In genomic region chr12:6333566-6333965, GRCh38 we compare ENCODE assay signal across 9 cellular contexts. TPM values are rescaled to one million over a fixed set of nuclear protein-coding genes. Genes with fewer than 3 reads are reported as not detected.
A peak's percentile ranks its signal among the peaks of the same experiment; 100 is the strongest.
DNase-seq lines count a peak whose midpoint lies in the region; ATAC-seq and TF ChIP-seq lines count a peak whose summit lies in the region.
"Had no signal": no experiment of that assay in that cellular context is flagged by ENCODE, and none has a peak within 500 bp of the region (broad histone marks: within the 10 kb centered on the region; RNA-seq: fewer than 3 reads in every experiment).

No MANE protein-coding gene starts in this region.

- peak overlapping the region; percentile 100 for H3K27ac ChIP-seq in PC-3 (ENCODE audit: low read length)
- H3K27ac ChIP-seq in colonic mucosa, result peak overlapping the region; percentile 99
- peak overlapping the region; percentile 97 for H3K27ac ChIP-seq in neutrophil
- peak overlapping the region in 1 of 2 donors; percentile 98 for H3K27ac ChIP-seq in coronary artery

- POLR2A ChIA-PET in PC-3 (lab: Charles Lee; ENCODE audit: unreplicated experiment), result no interaction called here

- peaks cover 5% of the 10 kb centered on the region for H3F3A ChIP-seq in PC-3 (ENCODE audit: low read length, unreplicated experiment)

- H3K36me3 ChIP-seq in PC-3 (ENCODE audit: low read depth, low read length), result peaks cover 40% of the 10 kb centered on the region
- H3K36me3 ChIP-seq in colonic mucosa, result peaks cover 43% of the 10 kb centered on the region
- H3K36me3 ChIP-seq in neutrophil, result peaks cover 83% of the 10 kb centered on the region

- H3K9ac ChIP-seq in PC-3 (ENCODE audit: low read length) (0 out of 2 replicates have a peak overlapping the region, but pooled peaks have one; percentile 12), colonic mucosa (ENCODE audit: low read depth in 2 of 2, low read length in 2 of 2) (peak overlapping the region in 1 of 2 donors; percentile 100)

- no peak for TF ChIP-seq CTCF in AG10803 (conservative IDR thresholded peaks at IDR 0.05; ENCODE audit: low read length)
- no peak for TF ChIP-seq CTCF in PC-3 (conservative IDR thresholded peaks at IDR 0.05; ENCODE audit: low read depth, low read length)
- TF ChIP-seq CTCF in colonic mucosa (IDR thresholded peaks at IDR 0.05), result no peak
- no peak for TF ChIP-seq CTCF in neutrophil (IDR thresholded peaks at IDR 0.05)
- no peak for TF ChIP-seq CTCF in coronary artery (IDR thresholded peaks at IDR 0.05)

- no peaks in the 10 kb centered on the region for H4K20me1 ChIP-seq in PC-3 (ENCODE audit: low read length)

- ATAC-seq in PC-3, result no peak
- ATAC-seq in GM21737 (IDR thresholded peaks at IDR 0.05; ENCODE audit: unreplicated experiment), result no peak
- ATAC-seq: stimulated activated memory B cell treated with anti-CD40 and anti-IgM and Interleukin-4, amounts not matched to agents 10 μg/mL and 1 μg/mL and 100 μg/mL, for 72 hours had no signal

- no TSS peak for BruUV-seq in PC-3 (replicated peaks; lab: Mats Ljungman, UMichigan)

- peak overlapping the region; percentile 3; the same call in 1 of the 2 replicates for H3K4me3 ChIP-seq in AG10803 (ENCODE audit: low read length)
- H3K4me3 ChIP-seq in PC-3 (ENCODE audit: low read length), result no peak overlapping the region
- H3K4me3 ChIP-seq in colonic mucosa, result no peak overlapping the region
- H3K4me3 ChIP-seq in neutrophil (ENCODE audit: low read depth in 1 of 2, low read length in 1 of 2), result peak overlapping the region; percentile 47 to 94
- no peak overlapping the region for H3K4me3 ChIP-seq in coronary artery

- no peak overlapping the region for H2AFZ ChIP-seq in PC-3 (ENCODE audit: low read length)

- no peaks in the 10 kb centered on the region for H3K27me3 ChIP-seq in PC-3 (ENCODE audit: low read length)
- H3K27me3 ChIP-seq in colonic mucosa, result no peaks in the 10 kb centered on the region
- H3K27me3 ChIP-seq in neutrophil, result no peaks in the 10 kb centered on the region

- intact Hi-C loops in PC-3 (cut with micrococcal nuclease) (no loop called here), colonic mucosa (cut with DNase I) (loop anchor here (5.0 kb wide), 1 partner anchor 119 kb away; the partner anchor contains the start of gene TAPBPL)

- peaks cover 49% of the 10 kb centered on the region for H3K79me2 ChIP-seq in PC-3 (ENCODE audit: low read length)

- CTCF ChIA-PET in PC-3 (lab: Charles Lee), result no interaction called here

- no peaks in the 10 kb centered on the region for H3K9me2 ChIP-seq in PC-3 (replicated peaks; ENCODE audit: low read length)

- DNase-seq in AG10803 (ENCODE audit: low read depth) (peak; percentile 75), PC-3 (no peak), colonic mucosa (no peak), SHP77 treated with DMSO at 0.1 percent for 48 hours (lab: John Stamatoyannopoulos, UW) (no peak), coronary artery (ENCODE audit: low spot score) (no peak), GM19238 (ENCODE audit: insufficient read length, low spot score) (no peak)

- H3K9me3 ChIP-seq in PC-3 (ENCODE audit: low read length), result no peaks in the 10 kb centered on the region
- no peaks in the 10 kb centered on the region for H3K9me3 ChIP-seq in colonic mucosa
- peaks cover 5% of the 10 kb centered on the region for H3K9me3 ChIP-seq in neutrophil

- H3K4me1 ChIP-seq in PC-3 (ENCODE audit: insufficient read depth, low read length) (peaks cover 61% of the 10 kb centered on the region), colonic mucosa (peaks cover 29% of the 10 kb centered on the region), neutrophil (ENCODE audit: control insufficient read depth in 1 of 2, insufficient read depth in 1 of 2, low read depth in 1 of 2, low read length in 1 of 2) (peaks cover 63 to 74% of the 10 kb centered on the region in 2 experiments)

- no peak overlapping the region for H3K4me2 ChIP-seq in PC-3 (ENCODE audit: low read length)

RNA-seq across cellular contexts. Expression of gene TNFRSF1A, which starts 8.3 kb away (rescaled TPM):
- total RNA-seq in PC-3 (2014; rRNA removed), result 95.1 and 97.4 TPM in 2 replicates
- 100 to 1,000 TPM; 116 to 164 TPM for total RNA-seq in colonic mucosa

RNA-seq across cellular contexts. Expression of gene PLEKHG6, which starts 23.1 kb away (rescaled TPM):
- 18.0 and 18.4 TPM in 2 replicates for total RNA-seq in PC-3 (2014; rRNA removed)
- total RNA-seq in colonic mucosa, result 100 to 1,000 TPM; 107 to 123 TPM

RNA-seq across cellular contexts. Expression of gene SCNN1A, which starts 41.8 kb away (rescaled TPM):
- total RNA-seq in PC-3 (2014; rRNA removed) (2.3 and 2.9 TPM in 2 replicates), colonic mucosa (100 to 1,000 TPM; 158 to 188 TPM)

RNA-seq across cellular contexts. Expression of gene LTBR, which starts 50.4 kb away (rescaled TPM):
- total RNA-seq in PC-3 (2014; rRNA removed) (160 and 163 TPM in 2 replicates), colonic mucosa (100 to 1,000 TPM in 1 of 2 donors, 10 to 100 TPM in 1; 84.8 to 129 TPM)

Comparison
In these comparisons a context has a peak if more than half of its experiments do, and no peak if none do; other contexts are left out.
1. H3K4me3 ChIP-seq: peak in AG10803 (single experiment) and neutrophil (2 of 2); none in PC-3 (single experiment), colonic mucosa (single experiment) and coronary artery (single experiment).
2. RNA of gene SCNN1A, which starts 41.8 kb away (total RNA-seq): 158 to 188 TPM in colonic mucosa; 2.3 to 2.9 TPM in PC-3; every median in the first group is over 10 times any median in the second.